ENCODE assay signal across 8 cellular contexts in genomic region chr2:235050992-235051351, GRCh38.
DNase-seq lines count a peak whose midpoint lies in the region; ATAC-seq, FAIRE-seq and TF ChIP-seq lines count a peak whose summit lies in the region.

No MANE protein-coding gene starts in this region.

- DNase-seq in H4 (ENCODE audit: low spot score) (peak; percentile 99), NCI-H446 (lab: John Stamatoyannopoulos, UW) (peak; percentile 97 to 98), breast epithelium (ENCODE audit: low spot score in 2 of 2) (peak; percentile 94 to 95), smooth muscle cell (lab: John Stamatoyannopoulos, UW; ENCODE audit: unreplicated experiment) (peak; percentile 53), Kasumi-1 (lab: John Stamatoyannopoulos, UW) (no peak), GM20000 (ENCODE audit: low spot score) (no peak)

- TF ChIP-seq CTCF in breast epithelium (IDR thresholded peaks at IDR 0.05) (no peak), smooth muscle cell (IDR thresholded peaks at IDR 0.05; ENCODE audit: borderline replicate concordance, insufficient read depth, poor library complexity, severe bottlenecking) (peak; percentile 19), GM20000 (IDR thresholded peaks at IDR 0.05; ENCODE audit: extremely low read depth, missing control alignments) (no peak)

- peaks cover 11% of the 10 kb centered on the region for H3K79me2 ChIP-seq in smooth muscle cell (ENCODE audit: low read depth)

- H3K9me3 ChIP-seq in breast epithelium (no peaks in the 10 kb centered on the region), smooth muscle cell (replicated peaks; ENCODE audit: low read depth) (no peaks in the 10 kb centered on the region)

- H3K36me3 ChIP-seq in breast epithelium: no peaks in the 10 kb centered on the region
- H3K36me3 ChIP-seq in smooth muscle cell (ENCODE audit: low read depth): peaks cover 3% of the 10 kb centered on the region

- 14% methylated on average over 6 of the region's 6 CpGs for WGBS in smooth muscle cell (ENCODE audit: low lambda C conversion rate)

- H4K20me1 ChIP-seq in smooth muscle cell (ENCODE audit: low read depth): peaks cover 78% of the 10 kb centered on the region

- H3K27ac ChIP-seq in breast epithelium (peak overlapping the region; percentile 69 to 90), smooth muscle cell (ENCODE audit: low read depth) (peak overlapping the region; percentile 81)

- H3K4me1 ChIP-seq in breast epithelium: peaks cover 0 to 5% of the 10 kb centered on the region in 2 donors
- peaks cover 7% of the 10 kb centered on the region for H3K4me1 ChIP-seq in smooth muscle cell (ENCODE audit: low read depth)

- peak overlapping the region; percentile 61 for H3K4me2 ChIP-seq in smooth muscle cell

- H3F3A ChIP-seq in smooth muscle cell (ENCODE audit: low read depth): peaks cover 4% of the 10 kb centered on the region

- H2AFZ ChIP-seq in smooth muscle cell (ENCODE audit: low read depth): no peak overlapping the region

- TF ChIP-seq POLR2A in breast epithelium (IDR thresholded peaks at IDR 0.05): no peak

- FAIRE-seq in islet of Langerhans (lab: Jason Lieb, UNC): peak; percentile 47

- ATAC-seq in HG02885 (IDR thresholded peaks at IDR 0.05; ENCODE audit: poor library complexity, unreplicated experiment): no peak

- no peaks in the 10 kb centered on the region for H3K27me3 ChIP-seq in breast epithelium
- no peaks in the 10 kb centered on the region for H3K27me3 ChIP-seq in smooth muscle cell (ENCODE audit: low read depth)

- intact Hi-C loops in breast epithelium (cut with DNase I; ENCODE audit: low total_unique reads): no loop called here

- H3K4me3 ChIP-seq in breast epithelium (no peak overlapping the region), smooth muscle cell (no peak overlapping the region)

- H3K9ac ChIP-seq in smooth muscle cell (ENCODE audit: low read depth): peak overlapping the region; percentile 76

Comparison
In these comparisons a context has a peak if more than half of its experiments do, and no peak if none do; other contexts are left out.
1. DNase-seq: peak in H4 (single experiment), NCI-H446 (2 of 2), breast epithelium (2 of 2) and smooth muscle cell (single experiment); none in Kasumi-1 (0 of 2) and GM20000 (single experiment).